ENCODE assay signal across 9 cellular contexts in the genomic region with DNA sequence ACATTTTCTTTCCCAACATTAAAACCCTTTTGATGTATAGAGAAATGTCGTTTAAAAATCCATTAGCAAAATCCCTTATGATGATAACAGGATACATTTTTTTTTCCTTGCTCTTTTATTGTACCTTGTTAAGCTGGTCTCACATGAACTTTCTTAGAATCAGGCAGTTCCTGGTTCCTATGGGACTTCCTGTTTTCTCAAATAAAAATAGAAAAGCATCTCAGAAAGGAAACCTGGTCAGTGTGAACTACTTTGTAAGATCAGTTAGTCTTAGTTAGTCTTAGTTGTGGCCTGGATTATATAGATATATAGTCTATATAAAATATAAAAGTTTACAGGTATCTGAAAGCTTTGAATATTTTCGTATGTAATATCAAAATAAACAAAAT. TPM values are rescaled to one million over a fixed set of nuclear protein-coding genes. Genes with fewer than 3 reads are reported as not detected.
DNase-seq lines count a peak whose midpoint lies in the region; ATAC-seq and TF ChIP-seq lines count a peak whose summit lies in the region.
"Had no signal": no experiment of that assay in that cellular context is flagged by ENCODE, and none has a peak within 500 bp of the region (broad histone marks: within the 10 kb centered on the region; RNA-seq: fewer than 3 reads in every experiment).

No MANE protein-coding gene starts in this region.

- no peak for TF ChIP-seq CTCF in retinal pigment epithelial cell (conservative IDR thresholded peaks at IDR 0.05; ENCODE audit: low read depth, low read length)

- H3K27me3 Mint-ChIP-seq in activated T-cell treated with anti-CD3 and anti-CD28 coated beads, Interleukin-2, amount 50 U/mL, for 24 hours = no peaks in the 10 kb centered on the region
- H3K27me3 Mint-ChIP-seq in T-helper 17 cell = no peaks in the 10 kb centered on the region

- no peaks in the 10 kb centered on the region for H3K4me1 ChIP-seq in effector memory CD4-positive, alpha-beta T cell (ENCODE audit: control insufficient read depth, insufficient read depth, low read length, poor library complexity, severe bottlenecking)

- no peak for DNase-seq in activated T-cell treated with anti-CD3 and anti-CD28 coated beads, Interleukin-2, amount 50 U/mL, for 24 hours
- no peak for DNase-seq in activated T-cell treated with anti-CD3 and anti-CD28 coated beads, Interleukin-2, amount 50 U/mL, for 48 hours
- DNase-seq in T-helper 17 cell (no peak), retinal pigment epithelial cell (ENCODE audit: low read depth) (peak; percentile 25), AG20443 (ENCODE audit: low spot score) (no peak)
- DNase-seq in effector memory CD4-positive, alpha-beta T cell = no peak
- no peak for DNase-seq in stimulated activated CD4-positive, alpha-beta T cell treated with anti-CD3 and anti-CD28 coated beads, Interleukin-12 subunit alpha, Interleukin-12 subunit beta, amount 100 ng/mL, for 4 hours
- DNase-seq: NCI-H1048 had no signal

- H3K9me3 ChIP-seq in T-helper 17 cell (ENCODE audit: control insufficient read depth, low read length, poor library complexity, severe bottlenecking) = no peaks in the 10 kb centered on the region
- no peaks in the 10 kb centered on the region for H3K9me3 ChIP-seq in effector memory CD4-positive, alpha-beta T cell (ENCODE audit: control insufficient read depth, low read length)

- H3K4me3 ChIP-seq in retinal pigment epithelial cell (ENCODE audit: low read length) = no peak overlapping the region
- H3K4me3 ChIP-seq in effector memory CD4-positive, alpha-beta T cell (ENCODE audit: insufficient read depth, low read depth, low read length, poor library complexity, severe bottlenecking) = no peak overlapping the region

- peaks cover 41% of the 10 kb centered on the region for H3K36me3 Mint-ChIP-seq in activated T-cell treated with anti-CD3 and anti-CD28 coated beads, Interleukin-2, amount 50 U/mL, for 24 hours (ENCODE audit: low read depth)
- no peaks in the 10 kb centered on the region for H3K36me3 Mint-ChIP-seq in T-helper 17 cell (ENCODE audit: low read depth)

- no peaks in the 10 kb centered on the region for H3K27me3 ChIP-seq in effector memory CD4-positive, alpha-beta T cell (replicated peaks; ENCODE audit: control insufficient read depth, insufficient read depth, low read length, poor library complexity, severe bottlenecking)

- H3K9me3 Mint-ChIP-seq in activated T-cell treated with anti-CD3 and anti-CD28 coated beads, Interleukin-2, amount 50 U/mL, for 24 hours = no peaks in the 10 kb centered on the region

- no peak overlapping the region for H3K27ac ChIP-seq in effector memory CD4-positive, alpha-beta T cell (ENCODE audit: insufficient read depth, low read length, poor library complexity, severe bottlenecking)

- ATAC-seq in HG02981 (IDR thresholded peaks at IDR 0.05; ENCODE audit: unreplicated experiment) = peak; percentile 67
- peak; percentile 52 for ATAC-seq in T-helper 17 cell

- peak overlapping the region; percentile 83 for H3K27ac Mint-ChIP-seq in activated T-cell treated with anti-CD3 and anti-CD28 coated beads, Interleukin-2, amount 50 U/mL, for 24 hours
- H3K27ac Mint-ChIP-seq in T-helper 17 cell = peak overlapping the region; percentile 73

- peaks cover 65% of the 10 kb centered on the region for H3K4me1 Mint-ChIP-seq in activated T-cell treated with anti-CD3 and anti-CD28 coated beads, Interleukin-2, amount 50 U/mL, for 24 hours (ENCODE audit: low read depth)
- H3K4me1 Mint-ChIP-seq in T-helper 17 cell = peaks cover 32% of the 10 kb centered on the region

- H3K36me3 ChIP-seq in effector memory CD4-positive, alpha-beta T cell (ENCODE audit: control insufficient read depth, insufficient read depth, low read length) = no peaks in the 10 kb centered on the region

- H3K4me3 Mint-ChIP-seq in activated T-cell treated with anti-CD3 and anti-CD28 coated beads, Interleukin-2, amount 50 U/mL, for 24 hours = peak overlapping the region; percentile 25
- peak overlapping the region; percentile 80 for H3K4me3 Mint-ChIP-seq in T-helper 17 cell

RNA-seq across cellular contexts. Expression of a gene that starts 40.3 kb away (rescaled TPM):
- total RNA-seq in T-helper 17 cell = 10 to 100 TPM; 52.2 to 62.1 TPM
